In the genomic region with DNA sequence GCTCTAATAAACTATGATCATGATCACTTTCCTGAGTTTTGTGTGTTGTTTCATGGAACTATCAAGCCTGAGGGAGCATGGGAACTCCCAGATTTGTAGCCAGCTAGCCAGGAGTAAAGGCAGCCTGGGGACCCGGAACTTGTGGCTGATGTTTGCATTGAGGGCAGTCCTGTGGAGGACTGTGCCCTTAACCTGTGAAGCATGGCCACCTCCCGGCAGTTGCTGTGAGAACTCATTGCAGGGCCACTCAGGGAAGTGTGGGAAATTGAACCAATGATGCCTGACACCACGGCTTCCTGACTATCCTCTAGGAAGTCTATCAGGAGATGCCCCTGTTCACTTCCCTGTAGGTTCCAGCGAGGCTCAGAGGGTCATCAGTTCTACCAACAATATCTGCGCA, we compare ENCODE assay signal across 23 cellular contexts.
DNase-seq lines count a peak whose midpoint lies in the region; ATAC-seq and TF ChIP-seq lines count a peak whose summit lies in the region.
"Had no signal": no experiment of that assay in that cellular context is flagged by ENCODE, and none has a peak within 500 bp of the region (broad histone marks: within the 10 kb centered on the region; RNA-seq: fewer than 3 reads in every experiment).

No MANE protein-coding gene starts in this region.

- H3K9me3 Mint-ChIP-seq in nephron progenitor cell = peaks cover 12% of the 10 kb centered on the region
- H3K9me3 Mint-ChIP-seq: activated T-helper 17 cell treated with anti-CD3 and anti-CD28 coated beads, Interleukin-2, amount 50 U/mL, for 72 hours; CD4-positive, alpha-beta T cell had no signal

- H3K27me3 ChIP-seq in dorsolateral prefrontal cortex (no peaks in the 10 kb centered on the region), thyroid gland (no peaks in the 10 kb centered on the region), aorta (ENCODE audit: control insufficient read depth in 1 of 2, insufficient read depth in 2 of 2, low read length in 1 of 2) (no peaks in the 10 kb centered on the region)
- H3K27me3 ChIP-seq: left lung, neutrophil, SJCRH30 had no signal

- TF ChIP-seq CTCF in dorsolateral prefrontal cortex (IDR thresholded peaks at IDR 0.05 in 54 of 56, conservative IDR thresholded peaks at IDR 0.05 in 2 of 56; ENCODE audit: low read depth in 1 of 56, partially characterized antibody in 56 of 56) = no peak
- TF ChIP-seq CTCF in nephron progenitor cell (IDR thresholded peaks at IDR 0.05) = no peak
- no peak for TF ChIP-seq CTCF in thyroid gland (IDR thresholded peaks at IDR 0.05)

- peak overlapping the region; percentile 72 for H3K27ac Mint-ChIP-seq in nephron progenitor cell
- H3K27ac Mint-ChIP-seq: activated naive CD8-positive, alpha-beta T cell; activated T-helper 17 cell treated with anti-CD3 and anti-CD28 coated beads, Interleukin-2, amount 50 U/mL, for 72 hours; CD4-positive, alpha-beta T cell had no signal

- TF ChIP-seq POLR2A in thyroid gland (IDR thresholded peaks at IDR 0.05) = no peak

- H3K4me1 ChIP-seq in thyroid gland = peaks cover 16 to 23% of the 10 kb centered on the region in 2 donors
- no peaks in the 10 kb centered on the region for H3K4me1 ChIP-seq in aorta (ENCODE audit: control insufficient read depth in 1 of 2, insufficient read depth in 2 of 2, low read length in 2 of 2)

- DNase-seq in dorsolateral prefrontal cortex = no peak
- DNase-seq in nephron progenitor cell = peak; percentile 27
- peak; percentile 18 to 31 for DNase-seq in thyroid gland
- no peak for DNase-seq in mesenteric fat pad (ENCODE audit: low spot score)
- DNase-seq in stimulated activated CD4-positive, alpha-beta T cell treated with anti-CD3 and anti-CD28 coated beads, Interleukin-1b, Interleukin-23, amount 100 ng/mL, for 48 hours = no peak
- no peak for DNase-seq in activated naive CD4-positive, alpha-beta T cell treated with Interleukin-2 at 50 U/mL for 16 hours
- DNase-seq in aorta = no peak
- DNase-seq: activated CD4-positive, alpha-beta T cell treated with anti-CD3 and anti-CD28 coated beads for 48 hours; CD4-positive, alpha-beta T cell; cortex of kidney; DMS 273 treated with DMSO at 0.1 percent for 48 hours; GOT3; left lung; NCI-H1048; NCI-H187 treated with DMSO at 0.1 percent for 48 hours; NCI-H345; SJCRH30; stimulated activated CD4-positive, alpha-beta T cell treated with anti-CD3 and anti-CD28 coated beads, Interleukin-4, amount 100 ng/mL, for 1 hour; stimulated activated naive CD4-positive, alpha-beta T cell had no signal

- H3K4me3 ChIP-seq in dorsolateral prefrontal cortex (no peak overlapping the region), thyroid gland (replicated peaks in 1 of 3) (no peak overlapping the region), aorta (ENCODE audit: low read length in 2 of 2) (no peak overlapping the region)
- H3K4me3 ChIP-seq: left lung, SJCRH30 had no signal

- H3K9me3 ChIP-seq in thyroid gland = no peaks in the 10 kb centered on the region
- no peaks in the 10 kb centered on the region for H3K9me3 ChIP-seq in aorta (ENCODE audit: control insufficient read depth, low read length)
- H3K9me3 ChIP-seq: neutrophil had no signal

- H3K36me3 ChIP-seq in thyroid gland = no peaks in the 10 kb centered on the region
- no peaks in the 10 kb centered on the region for H3K36me3 ChIP-seq in aorta (ENCODE audit: control insufficient read depth in 1 of 2, insufficient read depth in 2 of 2, low read length in 1 of 2)
- H3K36me3 ChIP-seq: left lung, neutrophil, SJCRH30 had no signal

- intact Hi-C loops in dorsolateral prefrontal cortex (cut with DNase I) = loop anchor here in 1 of 2 donors (5.0 kb wide), 1 partner anchor 34 kb away; no protein-coding TSS in a partner anchor
- intact Hi-C loops in thyroid gland (cut with DNase I) = no loop called here
- intact Hi-C loops in aorta (cut with DNase I) = no loop called here

- 64 to 71% methylated on average over 4 to 5 of the region's 5 CpGs for WGBS in thyroid gland, 2 donors
- WGBS in aorta, 2 donors = 96 to 97% methylated on average over 5 of the region's 5 CpGs

- no peak for ATAC-seq in aorta (ENCODE audit: low FRiP score)
- ATAC-seq: activated T-helper 17 cell treated with anti-CD3 and anti-CD28 coated beads, Interleukin-2, amount 50 U/mL, for 72 hours had no signal

- peaks cover 71% of the 10 kb centered on the region for H3K4me1 Mint-ChIP-seq in nephron progenitor cell
- H3K4me1 Mint-ChIP-seq: activated T-helper 17 cell treated with anti-CD3 and anti-CD28 coated beads, Interleukin-2, amount 50 U/mL, for 72 hours had no signal

- peak overlapping the region; percentile 91 for H3K27ac ChIP-seq in angular gyrus (ENCODE audit: low read depth, low read length)
- H3K27ac ChIP-seq in dorsolateral prefrontal cortex = peak overlapping the region; percentile 20 to 94 (median 86)
- peak overlapping the region; percentile 5 to 55 (median 42) for H3K27ac ChIP-seq in thyroid gland
- H3K27ac ChIP-seq in aorta (ENCODE audit: low read depth in 1 of 2, low read length in 2 of 2) = no peak overlapping the region
- H3K27ac ChIP-seq: neutrophil, SJCRH30 had no signal

- H3K27me3 Mint-ChIP-seq in nephron progenitor cell (ENCODE audit: low read depth, poor library complexity) = no peaks in the 10 kb centered on the region
- H3K27me3 Mint-ChIP-seq: activated naive CD8-positive, alpha-beta T cell; activated T-helper 17 cell treated with anti-CD3 and anti-CD28 coated beads, Interleukin-2, amount 50 U/mL, for 72 hours; CD4-positive, alpha-beta T cell had no signal

- peaks cover 5% of the 10 kb centered on the region for H3K36me3 Mint-ChIP-seq in nephron progenitor cell (ENCODE audit: low read depth)
- H3K36me3 Mint-ChIP-seq: activated naive CD8-positive, alpha-beta T cell had no signal

- H3K4me3 Mint-ChIP-seq in nephron progenitor cell = peak overlapping the region; percentile 19
- H3K4me3 Mint-ChIP-seq: activated naive CD8-positive, alpha-beta T cell; activated T-helper 17 cell treated with anti-CD3 and anti-CD28 coated beads, Interleukin-2, amount 50 U/mL, for 72 hours; CD4-positive, alpha-beta T cell had no signal

Comparison
In these comparisons a context has a peak if more than half of its experiments do, and no peak if none do; other contexts are left out.
1. H3K27ac ChIP-seq: peak in angular gyrus (single experiment), dorsolateral prefrontal cortex (59 of 59) and thyroid gland (3 of 3); none in aorta (0 of 2).
2. DNase-seq: peak in nephron progenitor cell (single experiment) and thyroid gland (2 of 2); none in dorsolateral prefrontal cortex (0 of 10), mesenteric fat pad (single experiment), stimulated activated CD4-positive, alpha-beta T cell treated with anti-CD3 and anti-CD28 coated beads, Interleukin-1b, Interleukin-23, amount 100 ng/mL, for 48 hours (single experiment), activated naive CD4-positive, alpha-beta T cell treated with Interleukin-2 at 50 U/mL for 16 hours (single experiment) and aorta (0 of 2).